ENCODE assay signal across 25 cellular contexts in the genomic region with DNA sequence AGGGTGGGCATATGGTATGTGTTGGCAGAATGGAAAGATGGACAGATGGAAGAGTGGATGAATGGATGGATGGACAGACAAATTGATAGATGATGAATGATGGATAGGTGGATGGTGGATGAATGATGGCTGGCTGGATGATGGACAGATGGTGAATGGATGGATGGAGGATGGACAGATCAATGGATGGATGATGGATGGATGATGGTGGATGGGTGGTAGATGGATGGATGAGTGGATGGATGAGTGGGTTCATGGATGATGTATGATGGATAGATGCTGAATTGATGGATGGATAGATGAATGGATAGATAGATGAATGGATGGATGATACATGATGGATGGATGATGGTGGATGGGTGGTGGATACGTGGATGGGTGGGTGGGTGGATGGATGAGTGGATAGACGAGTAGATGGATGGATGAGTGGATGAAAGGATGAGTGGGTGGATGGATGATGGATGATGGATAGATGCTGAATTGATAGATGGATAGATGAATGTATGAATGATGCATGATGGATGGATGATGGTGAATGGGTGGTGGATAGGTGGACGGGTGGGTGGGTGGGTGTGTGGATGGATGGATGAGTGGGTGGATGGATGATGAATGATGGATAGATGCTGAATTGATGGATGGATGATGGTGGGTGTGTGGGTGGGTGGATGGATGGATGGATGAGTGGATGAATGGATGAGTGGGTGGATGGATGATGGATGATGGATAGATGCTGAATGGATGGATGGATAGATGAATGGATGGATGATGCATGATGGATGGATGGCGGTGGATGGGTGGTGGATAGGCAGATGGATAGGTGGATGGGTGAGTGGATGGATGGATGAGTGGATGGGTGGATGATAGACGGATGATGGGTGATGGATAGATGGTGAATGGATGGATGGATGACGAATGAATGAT.
"Had no signal": no experiment of that assay in that cellular context is flagged by ENCODE, and none has a peak within 500 bp of the region (broad histone marks: within the 10 kb centered on the region; RNA-seq: fewer than 3 reads in every experiment).

No MANE protein-coding gene starts in this region.

- H3K4me3 ChIP-seq: colonic mucosa, gastrocnemius medialis, heart left ventricle, hepatocyte, mucosa of descending colon, prostate gland, right atrium auricular region, sigmoid colon, stomach, thyroid gland, vagina had no signal

- H3K9me3 ChIP-seq: colonic mucosa, gastrocnemius medialis, heart left ventricle, mucosa of descending colon, prostate gland, right atrium auricular region, sigmoid colon, stomach, thyroid gland, vagina had no signal

- H3K36me3 ChIP-seq: colonic mucosa, gastrocnemius medialis, heart left ventricle, prostate gland, right atrium auricular region, sigmoid colon, stomach, thyroid gland, vagina had no signal

- H3K79me2 ChIP-seq: hepatocyte had no signal

- H2AFZ ChIP-seq: hepatocyte had no signal

- DNase-seq: colonic mucosa; effector CD8-positive, alpha-beta T cell; endodermal cell; foreskin fibroblast; gastrocnemius medialis; kidney; mesenchymal stem cell; naive B cell; sigmoid colon; stimulated activated CD4-positive, alpha-beta T cell treated with anti-CD3 and anti-CD28 coated beads, Interleukin-2, amount 100 ng/mL, for 24 hours; stimulated activated CD4-positive, alpha-beta T cell treated with anti-CD3 and anti-CD28 coated beads, Interleukin-4, amount 100 ng/mL, for 24 hours; stimulated activated naive CD4-positive, alpha-beta T cell treated with Interleukin-2 at 50 U/mL for 16 hours; stomach; thyroid gland had no signal

- H3K4me1 ChIP-seq: colonic mucosa, gastrocnemius medialis, prostate gland, right atrium auricular region, sigmoid colon, stomach, thyroid gland, vagina had no signal

- ATAC-seq: esophagus mucosa; gastrocnemius medialis; heart left ventricle; left lobe of liver; mucosa of descending colon; natural killer cell treated with Interleukin-12 subunit alpha and Interleukin-12 subunit beta and Interleukin-15 and Interleukin-18, amount 100 ng/mL, for 72 hours; stimulated activated effector memory CD8-positive, alpha-beta T cell treated with anti-CD3 and anti-CD28 coated beads, Interleukin-12 subunit alpha, Interleukin-12 subunit beta, amount 100 ng/mL, for 72 hours had no signal

- H3K27ac ChIP-seq: colonic mucosa, epithelial cell of prostate, gastrocnemius medialis, heart left ventricle, hepatocyte, prostate gland, right atrium auricular region, sigmoid colon, stomach, thyroid gland, vagina had no signal

- H3K27me3 ChIP-seq: colonic mucosa, gastrocnemius medialis, heart left ventricle, hepatocyte, right atrium auricular region, sigmoid colon, thyroid gland, vagina had no signal

- FAIRE-seq: kidney had no signal

- H3K4me2 ChIP-seq: hepatocyte had no signal
